27 cellular contexts compared by ENCODE assay signal in genomic region chr2:230879891-230880290, GRCh38. TPM values are rescaled to one million over a fixed set of nuclear protein-coding genes. Genes with fewer than 3 reads are reported as not detected.
"Had no signal": no experiment of that assay in that cellular context is flagged by ENCODE, and none has a peak within 500 bp of the region (broad histone marks: within the 10 kb centered on the region; RNA-seq: fewer than 3 reads in every experiment).

No MANE protein-coding gene starts in this region.

- H3K9me3 ChIP-seq: left ventricle myocardium inferior, right lobe of liver, testis, vagina had no signal

- ATAC-seq: activated CD8-positive, alpha-beta T cell treated with anti-CD3 and anti-CD28 coated beads, Interleukin-2, amount 10 ng/mL, durations not matched to agents 7 days and 5 days; foreskin keratinocyte; right lobe of liver; stimulated activated naive B cell treated with anti-CD40 and anti-IgM and Interleukin-4, amounts not matched to agents 10 μg/mL and 1 μg/mL and 100 μg/mL, for 72 hours; T-cell had no signal

- H3K27ac Mint-ChIP-seq: activated naive CD8-positive, alpha-beta T cell treated with anti-CD3 and anti-CD28 coated beads for 36 hours; activated T-cell treated with anti-CD3 and anti-CD28 coated beads, Interleukin-2, amount 50 U/mL, for 24 hours; activated T-helper 2 cell treated with anti-CD3 and anti-CD28 coated beads, Interferon-gamma antibody, Interleukin-2, Interleukin-4, amounts not matched to agents 10 μg/mL and 5 μg/mL and 100 μg/mL, durations not matched to agents 14 hours and 24 hours and 36 hours; stimulated activated naive B cell treated with anti-CD40 and anti-IgM and Interleukin-4, amounts not matched to agents 10 μg/mL and 1 μg/mL and 100 μg/mL, for 72 hours; T-cell; T-helper 2 cell treated with Interferon-gamma antibody and Interleukin-4, amounts not matched to agents 5 μg/mL and 100 μg/mL, for 36 hours had no signal

- H3K27me3 ChIP-seq: right lobe of liver, testis, vagina had no signal

- H3K36me3 Mint-ChIP-seq: immature natural killer cell had no signal

- H3K4me3 ChIP-seq: left ventricle myocardium inferior, right lobe of liver, smooth muscle cell, testis, vagina had no signal

- H3K4me3 Mint-ChIP-seq: activated CD8-positive, alpha-beta T cell treated with anti-CD3 and anti-CD28 coated beads, Interleukin-2, amount 10 ng/mL, durations not matched to agents 7 days and 5 days; activated naive CD8-positive, alpha-beta T cell treated with anti-CD3 and anti-CD28 coated beads for 36 hours; activated T-cell treated with anti-CD3 and anti-CD28 coated beads, Interleukin-2, amount 50 U/mL, for 24 hours; stimulated activated naive B cell treated with anti-CD40 and anti-IgM and Interleukin-4, amounts not matched to agents 10 μg/mL and 1 μg/mL and 100 μg/mL, for 72 hours; T-cell; T-helper 2 cell treated with Interferon-gamma antibody and Interleukin-4, amounts not matched to agents 5 μg/mL and 100 μg/mL, for 36 hours; type B pancreatic cell had no signal

- H3K4me1 ChIP-seq: foreskin keratinocyte, left ventricle myocardium inferior, right lobe of liver, vagina had no signal

- DNase-seq: activated CD4-positive, alpha-beta T cell treated with anti-CD3 and anti-CD28 coated beads for 1 hour; activated CD4-positive, alpha-beta T cell treated with anti-CD3 and anti-CD28 coated beads, Interleukin-2, amount 50 U/mL, for 1 hour; activated CD8-positive, alpha-beta T cell treated with anti-CD3 and anti-CD28 coated beads, Interleukin-2, amount 10 ng/mL, durations not matched to agents 7 days and 5 days; activated naive CD4-positive, alpha-beta T cell; activated naive CD8-positive, alpha-beta T cell treated with anti-CD3 and anti-CD28 coated beads for 36 hours; effector memory CD4-positive, alpha-beta T cell; foreskin keratinocyte; immature natural killer cell; kidney glomerular epithelial cell; left ventricle myocardium inferior; nucleus accumbens; stimulated activated CD4-positive, alpha-beta T cell treated with anti-CD3 and anti-CD28 coated beads, Interleukin-2, amount 100 ng/mL, for 48 hours; stimulated activated CD8-positive, alpha-beta memory T cell treated with anti-CD3 and anti-CD28 coated beads, Interleukin-4, amount 100 ng/mL, for 48 hours; stimulated activated naive B cell treated with anti-CD40 and anti-IgM and Interleukin-4, amounts not matched to agents 10 μg/mL and 1 μg/mL and 100 μg/mL, for 72 hours; T-cell; testis had no signal

- H3K27me3 Mint-ChIP-seq: activated naive CD8-positive, alpha-beta T cell treated with anti-CD3 and anti-CD28 coated beads for 36 hours; activated T-cell treated with anti-CD3 and anti-CD28 coated beads, Interleukin-2, amount 50 U/mL, for 24 hours; stimulated activated naive B cell treated with anti-CD40 and anti-IgM and Interleukin-4, amounts not matched to agents 10 μg/mL and 1 μg/mL and 100 μg/mL, for 72 hours; T-cell; type B pancreatic cell had no signal

- H3K27ac ChIP-seq: foreskin keratinocyte, left ventricle myocardium inferior, right lobe of liver, testis, vagina had no signal

- H3K36me3 ChIP-seq: right lobe of liver had no signal

- H3K9me3 Mint-ChIP-seq: activated naive CD8-positive, alpha-beta T cell treated with anti-CD3 and anti-CD28 coated beads for 36 hours; activated T-cell treated with anti-CD3 and anti-CD28 coated beads, Interleukin-2, amount 50 U/mL, for 24 hours; activated T-helper 2 cell treated with anti-CD3 and anti-CD28 coated beads, Interferon-gamma antibody, Interleukin-2, Interleukin-4, amounts not matched to agents 10 μg/mL and 5 μg/mL and 100 μg/mL, durations not matched to agents 14 hours and 24 hours and 36 hours; immature natural killer cell; stimulated activated naive B cell treated with anti-CD40 and anti-IgM and Interleukin-4, amounts not matched to agents 10 μg/mL and 1 μg/mL and 100 μg/mL, for 72 hours; T-cell; T-helper 2 cell treated with Interferon-gamma antibody and Interleukin-4, amounts not matched to agents 5 μg/mL and 100 μg/mL, for 36 hours; type B pancreatic cell had no signal

RNA-seq across cellular contexts. Expression of gene GPR55, which starts 45.2 kb away (rescaled TPM):
- total RNA-seq: bronchial epithelial cell, dermis microvascular lymphatic vessel endothelial cell, foreskin keratinocyte, glomerular endothelial cell, left ventricle myocardium inferior, lung microvascular endothelial cell, smooth muscle cell had no signal
